18 cellular contexts compared by ENCODE assay signal in genomic region chr2:226655871-226656270, GRCh38.
DNase-seq lines count a peak whose midpoint lies in the region; ATAC-seq and TF ChIP-seq lines count a peak whose summit lies in the region.
"Had no signal": no experiment of that assay in that cellular context is flagged by ENCODE, and none has a peak within 500 bp of the region (broad histone marks: within the 10 kb centered on the region; RNA-seq: fewer than 3 reads in every experiment).

No MANE protein-coding gene starts in this region.

- H3K27ac ChIP-seq in right lobe of liver (peak overlapping the region in 2 of 3 donors; percentile 16 to 72), endodermal cell (ENCODE audit: low read depth, low read length) (no peak overlapping the region)
- H3K27ac ChIP-seq: WERI-Rb-1 had no signal

- no peaks in the 10 kb centered on the region for H3K36me3 Mint-ChIP-seq in endodermal cell (ENCODE audit: low read depth)
- H3K36me3 Mint-ChIP-seq: CD4-positive, CD25-positive, alpha-beta regulatory T cell had no signal

- peak; percentile 5 for DNase-seq in SKM-1 treated with dmso at 0.1 percent for 144 hours (lab: John Stamatoyannopoulos, UW; ENCODE audit: unreplicated experiment)
- no peak for DNase-seq in SKM-1 (lab: John Stamatoyannopoulos, UW; ENCODE audit: unreplicated experiment)
- DNase-seq in astrocyte of the spinal cord (ENCODE audit: low read depth, low spot score): peak; percentile 19
- no peak for DNase-seq in right lobe of liver
- DNase-seq in NCI-H1417 (lab: John Stamatoyannopoulos, UW): no peak
- no peak for DNase-seq in mucosa of gallbladder (ENCODE audit: low spot score)
- DNase-seq in endodermal cell: no peak
- DNase-seq: activated CD8-positive, alpha-beta T cell treated with anti-CD3 and anti-CD28 coated beads, Interleukin-2, amount 10 ng/mL, durations not matched to agents 7 days and 5 days; CD4-positive, CD25-positive, alpha-beta regulatory T cell; DMS79; glutamatergic neuron; midbrain; NCI-H1092 treated with DMSO at 0.1 percent for 48 hours; NCI-H2171; NCI-H82; WERI-Rb-1 had no signal

- no peaks in the 10 kb centered on the region for H3K27me3 Mint-ChIP-seq in endodermal cell (ENCODE audit: insufficient read depth)
- H3K27me3 Mint-ChIP-seq: CD4-positive, CD25-positive, alpha-beta regulatory T cell had no signal

- H3K4me1 ChIP-seq in right lobe of liver (peaks cover 0 to 60% (median 13%) of the 10 kb centered on the region in 4 donors), endodermal cell (ENCODE audit: control insufficient read depth, insufficient read depth, low read length) (no peaks in the 10 kb centered on the region)

- no peak overlapping the region for H3K9ac ChIP-seq in endodermal cell (ENCODE audit: extremely low read depth, low read length, poor library complexity, severe bottlenecking)

- H3K27ac Mint-ChIP-seq in endodermal cell: no peak overlapping the region
- H3K27ac Mint-ChIP-seq: activated CD8-positive, alpha-beta T cell treated with anti-CD3 and anti-CD28 coated beads, Interleukin-2, amount 10 ng/mL, durations not matched to agents 7 days and 5 days; CD4-positive, CD25-positive, alpha-beta regulatory T cell had no signal

- H3K36me3 ChIP-seq in right lobe of liver (no peaks in the 10 kb centered on the region), endodermal cell (ENCODE audit: control insufficient read depth, insufficient read depth, low read length) (no peaks in the 10 kb centered on the region)
- H3K36me3 ChIP-seq: tibial nerve, WERI-Rb-1 had no signal

- H3K4me1 Mint-ChIP-seq in endodermal cell: peaks cover 9% of the 10 kb centered on the region

- TF ChIP-seq POLR2A in right lobe of liver (IDR thresholded peaks at IDR 0.05): no peak

- no peaks in the 10 kb centered on the region for H3K9me3 Mint-ChIP-seq in endodermal cell

- H3K9me3 ChIP-seq in right lobe of liver: no peaks in the 10 kb centered on the region
- no peaks in the 10 kb centered on the region for H3K9me3 ChIP-seq in endodermal cell (ENCODE audit: control insufficient read depth, low read length)
- H3K9me3 ChIP-seq: tibial nerve had no signal

- ATAC-seq in right lobe of liver: no peak
- no peak for ATAC-seq in GM18907 (IDR thresholded peaks at IDR 0.05; ENCODE audit: unreplicated experiment)
- ATAC-seq: activated CD8-positive, alpha-beta T cell treated with anti-CD3 and anti-CD28 coated beads, Interleukin-2, amount 10 ng/mL, durations not matched to agents 7 days and 5 days had no signal

- H3K27me3 ChIP-seq in right lobe of liver (no peaks in the 10 kb centered on the region), endodermal cell (ENCODE audit: control insufficient read depth, insufficient read depth, low read length, poor library complexity, severe bottlenecking) (no peaks in the 10 kb centered on the region)
- H3K27me3 ChIP-seq: tibial nerve had no signal

- in situ Hi-C loops in astrocyte of the spinal cord (cut with HindIII; ENCODE audit: low sequenced_read_pairs): no loop called here

- intact Hi-C loops in right lobe of liver (cut with DNase I): no loop called here

- 15% methylated on average over 1 of the region's 1 CpG for WGBS in right lobe of liver (ENCODE audit: insufficient coverage, low coverage, low lambda C conversion rate, missing lambda C conversion rate)
- 83 to 85% methylated on average over 1 of the region's 1 CpG for WGBS in endodermal cell (ENCODE audit: insufficient coverage in 1 of 2, insufficient read length in 1 of 2), 2 experiments

- no peak overlapping the region for H3K4me3 ChIP-seq in astrocyte of the spinal cord (ENCODE audit: low read depth, low read length)
- no peak overlapping the region for H3K4me3 ChIP-seq in right lobe of liver
- H3K4me3 ChIP-seq in endodermal cell (ENCODE audit: low read length): no peak overlapping the region
- H3K4me3 ChIP-seq: tibial nerve had no signal

- no peak overlapping the region for H3K4me3 Mint-ChIP-seq in endodermal cell
- H3K4me3 Mint-ChIP-seq: activated CD8-positive, alpha-beta T cell treated with anti-CD3 and anti-CD28 coated beads, Interleukin-2, amount 10 ng/mL, durations not matched to agents 7 days and 5 days; CD4-positive, CD25-positive, alpha-beta regulatory T cell had no signal

- no peak for TF ChIP-seq CTCF in astrocyte of the spinal cord (IDR thresholded peaks at IDR 0.05; ENCODE audit: low read depth, low read length)
- TF ChIP-seq CTCF in right lobe of liver (IDR thresholded peaks at IDR 0.05): no peak
- no peak for TF ChIP-seq CTCF in endodermal cell (conservative IDR thresholded peaks at IDR 0.05)

Comparison
In these comparisons a context has a peak if more than half of its experiments do, and no peak if none do; other contexts are left out.
1. DNase-seq: peak in SKM-1 treated with dmso at 0.1 percent for 144 hours (single experiment) and astrocyte of the spinal cord (single experiment); none in SKM-1 (single experiment), right lobe of liver (0 of 3), NCI-H1417 (0 of 3), mucosa of gallbladder (single experiment) and endodermal cell (single experiment).